In genomic region chr2:66596229-66596628, GRCh38 we compare ENCODE assay signal across 24 cellular contexts.
A peak's percentile ranks its signal among the peaks of the same experiment; 100 is the strongest.
DNase-seq lines count a peak whose midpoint lies in the region; TF ChIP-seq lines count a peak whose summit lies in the region.
"Had no signal": no experiment of that assay in that cellular context is flagged by ENCODE, and none has a peak within 500 bp of the region (broad histone marks: within the 10 kb centered on the region; RNA-seq: fewer than 3 reads in every experiment).

No MANE protein-coding gene starts in this region.

- H3K27ac ChIP-seq in fibroblast of lung (ENCODE audit: insufficient read depth, low read length), result no peak overlapping the region
- no peak overlapping the region for H3K27ac ChIP-seq in neural progenitor cell
- H3K27ac ChIP-seq: BLaER1, dorsolateral prefrontal cortex, foreskin keratinocyte, right lobe of liver had no signal

- peaks cover 2% of the 10 kb centered on the region for H3K27me3 Mint-ChIP-seq in neural progenitor cell (ENCODE audit: insufficient read depth, low read depth)
- H3K27me3 Mint-ChIP-seq in activated CD4-positive, alpha-beta memory T cell treated with anti-CD3 and anti-CD28 coated beads, Interleukin-2, amount 10 ng/mL, durations not matched to agents 7 days and 5 days, result no peaks in the 10 kb centered on the region
- no peaks in the 10 kb centered on the region for H3K27me3 Mint-ChIP-seq in activated T-cell treated with anti-CD3 and anti-CD28 coated beads, Interleukin-2, amount 50 U/mL, for 24 hours
- H3K27me3 Mint-ChIP-seq: memory B cell had no signal

- H3K4me3 ChIP-seq in fibroblast of lung (replicated peaks in 1 of 4; ENCODE audit: control extremely low read depth in 1 of 4, insufficient read depth in 1 of 4, low read depth in 3 of 4, low read length in 4 of 4) (no peak overlapping the region), neural progenitor cell (no peak overlapping the region)
- H3K4me3 ChIP-seq: BLaER1, dorsolateral prefrontal cortex, right lobe of liver had no signal

- H3K27ac Mint-ChIP-seq in neural progenitor cell, result no peak overlapping the region
- no peak overlapping the region for H3K27ac Mint-ChIP-seq in activated CD4-positive, alpha-beta memory T cell treated with anti-CD3 and anti-CD28 coated beads, Interleukin-2, amount 10 ng/mL, durations not matched to agents 7 days and 5 days
- no peak overlapping the region for H3K27ac Mint-ChIP-seq in activated T-cell treated with anti-CD3 and anti-CD28 coated beads, Interleukin-2, amount 50 U/mL, for 24 hours
- H3K27ac Mint-ChIP-seq: memory B cell, type B pancreatic cell had no signal

- H4K20me1 ChIP-seq in fibroblast of lung (ENCODE audit: control insufficient read depth, extremely low read depth, insufficient read depth, low read length) (no peaks in the 10 kb centered on the region), neural progenitor cell (ENCODE audit: low read depth) (no peaks in the 10 kb centered on the region)
- H4K20me1 ChIP-seq: BLaER1 had no signal

- H3K4me1 ChIP-seq in fibroblast of lung (ENCODE audit: control insufficient read depth, extremely low read depth, insufficient read depth, low read length) (no peaks in the 10 kb centered on the region), neural progenitor cell (peaks cover 7% of the 10 kb centered on the region)
- H3K4me1 ChIP-seq: BLaER1, foreskin keratinocyte, right lobe of liver had no signal

- no peak for TF ChIP-seq CTCF in fibroblast of lung (conservative IDR thresholded peaks at IDR 0.05 in 1 of 2, IDR thresholded peaks at IDR 0.05 in 1 of 2; ENCODE audit: low read depth in 1 of 2, low read length in 2 of 2)
- no peak for TF ChIP-seq CTCF in neural progenitor cell (IDR thresholded peaks at IDR 0.05)

- H3K79me2 ChIP-seq in fibroblast of lung (ENCODE audit: control insufficient read depth, insufficient read depth, low read length), result no peaks in the 10 kb centered on the region
- no peaks in the 10 kb centered on the region for H3K79me2 ChIP-seq in neural progenitor cell (ENCODE audit: low read depth)

- H2AFZ ChIP-seq in fibroblast of lung (ENCODE audit: low read length) (no peak overlapping the region), neural progenitor cell (replicated peaks) (no peak overlapping the region)

- peaks cover 1% of the 10 kb centered on the region for H3K36me3 Mint-ChIP-seq in neural progenitor cell
- no peaks in the 10 kb centered on the region for H3K36me3 Mint-ChIP-seq in activated CD4-positive, alpha-beta memory T cell treated with anti-CD3 and anti-CD28 coated beads, Interleukin-2, amount 10 ng/mL, durations not matched to agents 7 days and 5 days (ENCODE audit: low read depth)
- H3K36me3 Mint-ChIP-seq in activated T-cell treated with anti-CD3 and anti-CD28 coated beads, Interleukin-2, amount 50 U/mL, for 24 hours (ENCODE audit: low read depth), result no peaks in the 10 kb centered on the region
- H3K36me3 Mint-ChIP-seq: memory B cell had no signal

- H3K4me1 Mint-ChIP-seq in neural progenitor cell, result peaks cover 6% of the 10 kb centered on the region
- H3K4me1 Mint-ChIP-seq in activated CD4-positive, alpha-beta memory T cell treated with anti-CD3 and anti-CD28 coated beads, Interleukin-2, amount 10 ng/mL, durations not matched to agents 7 days and 5 days, result no peaks in the 10 kb centered on the region
- no peaks in the 10 kb centered on the region for H3K4me1 Mint-ChIP-seq in activated T-cell treated with anti-CD3 and anti-CD28 coated beads, Interleukin-2, amount 50 U/mL, for 24 hours (ENCODE audit: low read depth)
- H3K4me1 Mint-ChIP-seq: memory B cell had no signal

- peaks cover 13% of the 10 kb centered on the region for H3K9me3 Mint-ChIP-seq in neural progenitor cell
- no peaks in the 10 kb centered on the region for H3K9me3 Mint-ChIP-seq in activated CD4-positive, alpha-beta memory T cell treated with anti-CD3 and anti-CD28 coated beads, Interleukin-2, amount 10 ng/mL, durations not matched to agents 7 days and 5 days
- peaks cover 3% of the 10 kb centered on the region for H3K9me3 Mint-ChIP-seq in activated T-cell treated with anti-CD3 and anti-CD28 coated beads, Interleukin-2, amount 50 U/mL, for 24 hours

- H3F3A ChIP-seq in neural progenitor cell (ENCODE audit: low read depth), result no peaks in the 10 kb centered on the region

- POLR2A ChIA-PET in activated CD4-positive, alpha-beta memory T cell treated with anti-CD3 and anti-CD28 coated beads, Interleukin-2, amount 10 ng/mL, durations not matched to agents 7 days and 5 days (lab: Charles Lee), result no interaction called here

- H3K36me3 ChIP-seq in fibroblast of lung (ENCODE audit: control insufficient read depth, insufficient read depth, low read length) (no peaks in the 10 kb centered on the region), neural progenitor cell (no peaks in the 10 kb centered on the region)
- H3K36me3 ChIP-seq: BLaER1, right lobe of liver had no signal

- H3K27me3 ChIP-seq in fibroblast of lung (ENCODE audit: control insufficient read depth, insufficient read depth, low read length) (no peaks in the 10 kb centered on the region), neural progenitor cell (no peaks in the 10 kb centered on the region)
- H3K27me3 ChIP-seq: BLaER1, foreskin keratinocyte, right lobe of liver had no signal

- H3K4me3 Mint-ChIP-seq in neural progenitor cell, result no peak overlapping the region
- H3K4me3 Mint-ChIP-seq in activated CD4-positive, alpha-beta memory T cell treated with anti-CD3 and anti-CD28 coated beads, Interleukin-2, amount 10 ng/mL, durations not matched to agents 7 days and 5 days, result no peak overlapping the region
- H3K4me3 Mint-ChIP-seq in activated T-cell treated with anti-CD3 and anti-CD28 coated beads, Interleukin-2, amount 50 U/mL, for 24 hours, result no peak overlapping the region
- H3K4me3 Mint-ChIP-seq: H9, memory B cell, type B pancreatic cell had no signal

- H3K9me3 ChIP-seq in fibroblast of lung (ENCODE audit: control insufficient read depth, insufficient read depth, low read depth, low read length), result no peaks in the 10 kb centered on the region
- H3K9me3 ChIP-seq in neural progenitor cell (ENCODE audit: low read depth), result no peaks in the 10 kb centered on the region
- H3K9me3 ChIP-seq: BLaER1, right lobe of liver had no signal

- H3K4me2 ChIP-seq in fibroblast of lung (ENCODE audit: extremely low read depth, insufficient read depth, low read length), result no peak overlapping the region
- peak overlapping the region; percentile 25 for H3K4me2 ChIP-seq in neural progenitor cell
- H3K4me2 ChIP-seq: BLaER1 had no signal

- H3K9ac ChIP-seq in fibroblast of lung (ENCODE audit: insufficient read depth, low read length), result no peak overlapping the region
- no peak overlapping the region for H3K9ac ChIP-seq in neural progenitor cell
- H3K9ac ChIP-seq: BLaER1 had no signal

- CTCF ChIA-PET in activated CD4-positive, alpha-beta memory T cell treated with anti-CD3 and anti-CD28 coated beads, Interleukin-2, amount 10 ng/mL, durations not matched to agents 7 days and 5 days (lab: Charles Lee), result no interaction called here

- peak; percentile 48 for DNase-seq in EH (ENCODE audit: low read depth)
- DNase-seq in NCI-H2227 (lab: John Stamatoyannopoulos, UW; ENCODE audit: unreplicated experiment), result peak; percentile 33
- peak; percentile 55 to 58 for DNase-seq in fibroblast of lung (ENCODE audit: low read depth in 2 of 2)
- peak; percentile 11 for DNase-seq in neural progenitor cell (ENCODE audit: low spot score)
- no peak for DNase-seq in NCI-H2196 treated with DMSO at 0.1 percent for 48 hours (lab: John Stamatoyannopoulos, UW; ENCODE audit: unreplicated experiment)
- DNase-seq in activated CD4-positive, alpha-beta memory T cell treated with anti-CD3 and anti-CD28 coated beads, Interleukin-2, amount 10 ng/mL, durations not matched to agents 7 days and 5 days, result no peak
- DNase-seq in DMS53 treated with DMSO at 0.1 percent for 48 hours (lab: John Stamatoyannopoulos, UW; ENCODE audit: unreplicated experiment), result no peak
- DNase-seq in activated T-cell treated with anti-CD3 and anti-CD28 coated beads, Interleukin-2, amount 50 U/mL, for 24 hours, result no peak
- DNase-seq: activated naive CD4-positive, alpha-beta T cell; activated T-cell treated with anti-CD3 and anti-CD28 coated beads, Interleukin-2, amount 50 U/mL, for 1 hour; central memory CD4-positive, alpha-beta T cell; dorsolateral prefrontal cortex; H9; hippocampal formation; KBM-7; NCI-H1436 treated with DMSO at 0.1 percent for 48 hours; NCI-H2171; NCI-H748 treated with DMSO at 0.1 percent for 48 hours; right lobe of liver; stimulated activated CD4-positive, alpha-beta T cell treated with anti-CD3 and anti-CD28 coated beads, Interleukin-15, amount 100 ng/mL, for 24 hours had no signal

Comparison
In these comparisons a context has a peak if more than half of its experiments do, and no peak if none do; other contexts are left out.
1. DNase-seq: peak in EH (single experiment), NCI-H2227 (single experiment), fibroblast of lung (2 of 2) and neural progenitor cell (single experiment); none in NCI-H2196 treated with DMSO at 0.1 percent for 48 hours (single experiment), activated CD4-positive, alpha-beta memory T cell treated with anti-CD3 and anti-CD28 coated beads, Interleukin-2, amount 10 ng/mL, durations not matched to agents 7 days and 5 days (single experiment), DMS53 treated with DMSO at 0.1 percent for 48 hours (single experiment) and activated T-cell treated with anti-CD3 and anti-CD28 coated beads, Interleukin-2, amount 50 U/mL, for 24 hours (single experiment).